Comparison of ENCODE assay signal across 18 cellular contexts in the genomic region with DNA sequence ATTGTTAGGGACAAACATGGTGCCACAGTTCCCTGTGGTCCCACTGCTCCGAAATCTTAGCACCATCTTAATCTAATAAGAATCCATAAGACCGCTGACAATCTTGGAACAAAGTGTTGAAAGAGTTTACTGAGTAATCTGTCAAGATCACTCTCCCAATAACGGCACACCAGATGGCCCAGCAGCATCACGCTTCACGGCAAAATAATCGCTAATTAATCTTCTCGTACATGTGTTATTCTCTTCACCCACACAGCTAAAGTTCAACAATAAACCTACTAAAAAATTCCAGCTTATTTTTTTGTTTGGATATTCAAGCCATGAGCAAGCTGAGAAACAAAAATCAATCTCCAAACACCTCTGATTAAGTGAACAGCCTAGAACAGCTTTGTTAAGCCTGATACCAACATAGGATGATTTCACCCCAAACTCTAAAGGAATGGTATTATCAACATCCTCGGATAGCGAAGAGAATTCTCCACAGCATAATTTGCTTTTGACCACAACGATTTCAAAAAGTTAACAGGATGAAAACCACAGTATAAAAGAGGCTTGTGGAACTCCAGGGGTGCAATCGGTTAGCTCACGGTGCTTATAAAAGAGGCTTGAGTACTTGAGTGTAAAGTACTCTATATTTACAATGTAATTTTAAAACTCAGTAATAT.
"Had no signal": no experiment of that assay in that cellular context is flagged by ENCODE, and none has a peak within 500 bp of the region (broad histone marks: within the 10 kb centered on the region; RNA-seq: fewer than 3 reads in every experiment).

No MANE protein-coding gene starts in this region.

- H3K4me2 ChIP-seq: hepatocyte had no signal

- H3K79me2 ChIP-seq: hepatocyte had no signal

- H3K27ac ChIP-seq: hepatocyte, left ventricle myocardium inferior, pancreas, stomach, thoracic aorta had no signal

- H3K4me3 Mint-ChIP-seq: activated CD4-positive, alpha-beta T cell treated with anti-CD3 and anti-CD28 coated beads, Interleukin-2, amount 10 ng/mL, durations not matched to agents 7 days and 5 days; activated naive CD8-positive, alpha-beta T cell; endodermal cell; naive thymus-derived CD4-positive, alpha-beta T cell; T-helper 2 cell treated with Interferon-gamma antibody and Interleukin-4, amounts not matched to agents 5 μg/mL and 100 μg/mL, for 36 hours had no signal

- H2AFZ ChIP-seq: hepatocyte had no signal

- H3K27me3 ChIP-seq: hepatocyte, pancreas, stomach had no signal

- H3K4me1 ChIP-seq: left ventricle myocardium inferior, pancreas, stomach had no signal

- H3K27me3 Mint-ChIP-seq: activated CD4-positive, alpha-beta T cell treated with anti-CD3 and anti-CD28 coated beads, Interleukin-2, amount 10 ng/mL, durations not matched to agents 7 days and 5 days; activated naive CD8-positive, alpha-beta T cell; naive thymus-derived CD4-positive, alpha-beta T cell had no signal

- H3K27ac Mint-ChIP-seq: activated CD4-positive, alpha-beta T cell treated with anti-CD3 and anti-CD28 coated beads, Interleukin-2, amount 10 ng/mL, durations not matched to agents 7 days and 5 days; activated naive CD8-positive, alpha-beta T cell; endodermal cell; naive thymus-derived CD4-positive, alpha-beta T cell; T-helper 2 cell treated with Interferon-gamma antibody and Interleukin-4, amounts not matched to agents 5 μg/mL and 100 μg/mL, for 36 hours had no signal

- H3K4me3 ChIP-seq: hepatocyte, left ventricle myocardium inferior, pancreas, stomach, thoracic aorta had no signal

- ATAC-seq: naive thymus-derived CD4-positive, alpha-beta T cell; pancreas; sciatic nerve had no signal

- DNase-seq: activated CD4-positive, alpha-beta T cell treated with anti-CD3 and anti-CD28 coated beads, Interleukin-2, amount 10 ng/mL, durations not matched to agents 7 days and 5 days; activated CD4-positive, CD25-positive, alpha-beta regulatory T cell; activated CD8-positive, alpha-beta memory T cell treated with anti-CD3 and anti-CD28 coated beads, Interleukin-2, amount 50 U/mL, for 48 hours; activated gamma-delta T cell treated with Interleukin-2 at 50 U/mL for 16 hours; amniotic stem cell; endodermal cell; erythroblast; kidney; left ventricle myocardium inferior; naive thymus-derived CD4-positive, alpha-beta T cell; pancreas; stimulated activated CD4-positive, alpha-beta T cell treated with anti-CD3 and anti-CD28 coated beads, Interleukin-1b, Interleukin-23, amount 100 ng/mL, for 48 hours; stomach had no signal

- H3K36me3 ChIP-seq: left ventricle myocardium inferior, pancreas, stomach, thoracic aorta had no signal

- H3K4me1 Mint-ChIP-seq: activated CD4-positive, alpha-beta T cell treated with anti-CD3 and anti-CD28 coated beads, Interleukin-2, amount 10 ng/mL, durations not matched to agents 7 days and 5 days; naive thymus-derived CD4-positive, alpha-beta T cell had no signal

- H3K9me3 ChIP-seq: pancreas had no signal

- FAIRE-seq: kidney, pancreas had no signal
